In genomic region chr14:100436745-100437406, GRCh38 we compare ENCODE assay signal across 22 cellular contexts.
A peak's percentile ranks its signal among the peaks of the same experiment; 100 is the strongest.
DNase-seq lines count a peak whose midpoint lies in the region; ATAC-seq and TF ChIP-seq lines count a peak whose summit lies in the region.
"Had no signal": no experiment of that assay in that cellular context is flagged by ENCODE, and none has a peak within 500 bp of the region (broad histone marks: within the 10 kb centered on the region; RNA-seq: fewer than 3 reads in every experiment).

No MANE protein-coding gene starts in this region.

- DNase-seq in NCI-H1694 treated with DMSO at 0.1 percent for 48 hours (lab: John Stamatoyannopoulos, UW) (peak; percentile 100), cerebellar nuclear complex (lab: John Stamatoyannopoulos, UW) (peak; percentile 54 to 86), uterus (no peak), MG63 (no peak)
- no peak for DNase-seq in effector memory CD4-positive, alpha-beta T cell
- DNase-seq: activated CD8-positive, alpha-beta memory T cell treated with anti-CD3 and anti-CD28 coated beads, Interleukin-2, amount 50 U/mL, for 4 hours; activated naive CD8-positive, alpha-beta T cell treated with anti-CD3 and anti-CD28 coated beads, Interleukin-2, amount 10 ng/mL, durations not matched to agents 7 days and 5 days; CD4-positive, alpha-beta T cell; effector memory CD8-positive, alpha-beta T cell; GF-D8; H9; hippocampal formation; NCI-H1436; NCI-H226; right cardiac atrium; SK-N-SH; T-helper 9 cell had no signal

- H3K4me3 ChIP-seq in BLaER1 treated with 17β-estradiol and CSF1 and Interleukin-3, amounts not matched to agents 10 nM and 100 nM = no peak overlapping the region
- H3K4me3 ChIP-seq in neutrophil (ENCODE audit: low read depth in 1 of 2, low read length in 1 of 2) = no peak overlapping the region
- H3K4me3 ChIP-seq in effector memory CD4-positive, alpha-beta T cell (ENCODE audit: insufficient read depth, low read depth, low read length, poor library complexity, severe bottlenecking) = no peak overlapping the region
- no peak overlapping the region for H3K4me3 ChIP-seq in uterus
- no peak overlapping the region for H3K4me3 ChIP-seq in MG63
- H3K4me3 ChIP-seq: esophagus muscularis mucosa, lung had no signal

- no peak for TF ChIP-seq POLR2A in uterus (IDR thresholded peaks at IDR 0.05)

- intact Hi-C loops in uterus (cut with DNase I; ENCODE audit: low total_unique reads) = no loop called here

- H3K27me3 ChIP-seq in BLaER1 treated with 17β-estradiol and CSF1 and Interleukin-3, amounts not matched to agents 10 nM and 100 nM = no peaks in the 10 kb centered on the region
- H3K27me3 ChIP-seq in neutrophil (no peaks in the 10 kb centered on the region), uterus (no peaks in the 10 kb centered on the region), MG63 (no peaks in the 10 kb centered on the region)
- H3K27me3 ChIP-seq in effector memory CD4-positive, alpha-beta T cell (replicated peaks; ENCODE audit: control insufficient read depth, insufficient read depth, low read length, poor library complexity, severe bottlenecking) = no peaks in the 10 kb centered on the region
- H3K27me3 ChIP-seq: esophagus muscularis mucosa had no signal

- ATAC-seq in HG03196 (IDR thresholded peaks at IDR 0.05; ENCODE audit: unreplicated experiment) = no peak
- ATAC-seq: effector memory CD8-positive, alpha-beta T cell; right cardiac atrium had no signal

- no peaks in the 10 kb centered on the region for H3K9me3 ChIP-seq in BLaER1 treated with 17β-estradiol and CSF1 and Interleukin-3, amounts not matched to agents 10 nM and 100 nM (replicated peaks in 1 of 11)
- H3K9me3 ChIP-seq in neutrophil (no peaks in the 10 kb centered on the region), uterus (no peaks in the 10 kb centered on the region), MG63 (no peaks in the 10 kb centered on the region)
- no peaks in the 10 kb centered on the region for H3K9me3 ChIP-seq in effector memory CD4-positive, alpha-beta T cell (ENCODE audit: control insufficient read depth, low read length)
- H3K9me3 ChIP-seq: esophagus muscularis mucosa, SK-N-SH had no signal

- no peaks in the 10 kb centered on the region for H3K36me3 ChIP-seq in BLaER1 treated with 17β-estradiol and CSF1 and Interleukin-3, amounts not matched to agents 10 nM and 100 nM
- H3K36me3 ChIP-seq in neutrophil (no peaks in the 10 kb centered on the region), uterus (no peaks in the 10 kb centered on the region), MG63 (no peaks in the 10 kb centered on the region)
- no peaks in the 10 kb centered on the region for H3K36me3 ChIP-seq in effector memory CD4-positive, alpha-beta T cell (ENCODE audit: control insufficient read depth, insufficient read depth, low read length)
- H3K36me3 ChIP-seq: esophagus muscularis mucosa had no signal

- TF ChIP-seq CTCF in neutrophil (IDR thresholded peaks at IDR 0.05) (no peak), uterus (IDR thresholded peaks at IDR 0.05) (no peak)

- no peak overlapping the region; a peak in 1 of 22 replicates for H3K27ac ChIP-seq in BLaER1 treated with 17β-estradiol and CSF1 and Interleukin-3, amounts not matched to agents 10 nM and 100 nM
- H3K27ac ChIP-seq in neutrophil (peak overlapping the region; percentile 83), uterus (no peak overlapping the region)
- no peak overlapping the region for H3K27ac ChIP-seq in effector memory CD4-positive, alpha-beta T cell (ENCODE audit: insufficient read depth, low read length, poor library complexity, severe bottlenecking)
- H3K27ac ChIP-seq: esophagus muscularis mucosa had no signal

- peak overlapping the region in 6 of 11 experiments; percentile 11 to 44 (median 25); a peak in 7 of 22 replicates for H3K4me2 ChIP-seq in BLaER1 treated with 17β-estradiol and CSF1 and Interleukin-3, amounts not matched to agents 10 nM and 100 nM
- H3K4me2 ChIP-seq: SK-N-SH had no signal

- H4K20me1 ChIP-seq in BLaER1 treated with 17β-estradiol and CSF1 and Interleukin-3, amounts not matched to agents 10 nM and 100 nM = peaks cover 0 to 56% (median 33%) of the 10 kb centered on the region in 11 experiments; a peak in 15 of 22 replicates

- H3K4me1 ChIP-seq in BLaER1 treated with 17β-estradiol and CSF1 and Interleukin-3, amounts not matched to agents 10 nM and 100 nM = peaks cover 16 to 46% (median 28%) of the 10 kb centered on the region in 10 experiments
- H3K4me1 ChIP-seq in neutrophil (ENCODE audit: control insufficient read depth in 1 of 2, insufficient read depth in 1 of 2, low read depth in 1 of 2, low read length in 1 of 2) = peaks cover 51 to 71% of the 10 kb centered on the region in 2 experiments
- H3K4me1 ChIP-seq in effector memory CD4-positive, alpha-beta T cell (ENCODE audit: control insufficient read depth, insufficient read depth, low read length, poor library complexity, severe bottlenecking) = no peaks in the 10 kb centered on the region
- peaks cover 8 to 17% of the 10 kb centered on the region in 2 donors for H3K4me1 ChIP-seq in uterus

- no peak overlapping the region for H3K9ac ChIP-seq in BLaER1 treated with 17β-estradiol and CSF1 and Interleukin-3, amounts not matched to agents 10 nM and 100 nM
- H3K9ac ChIP-seq: SK-N-SH had no signal

Comparison
In these comparisons a context has a peak if more than half of its experiments do, and no peak if none do; other contexts are left out.
1. DNase-seq: peak in NCI-H1694 treated with DMSO at 0.1 percent for 48 hours (single experiment) and cerebellar nuclear complex (2 of 2); none in effector memory CD4-positive, alpha-beta T cell (0 of 3), uterus (0 of 2) and MG63 (single experiment).